ENCODE assay signal across 1 cellular context in the genomic region with DNA sequence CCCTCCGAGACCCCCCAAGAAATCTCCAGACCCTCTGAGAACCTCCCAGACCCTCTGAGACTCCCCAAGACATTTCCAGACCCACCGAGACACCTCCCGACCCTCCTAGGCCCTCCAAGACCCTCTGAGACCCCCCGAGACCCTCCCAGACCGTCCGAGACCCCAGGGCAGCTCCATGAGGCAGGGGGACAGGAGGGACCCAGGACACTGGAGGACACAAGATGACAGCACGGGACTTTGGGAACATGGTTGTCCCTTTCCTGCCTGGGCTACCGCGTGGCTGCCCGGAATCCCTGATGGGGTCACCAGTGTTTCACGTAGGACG.
TF ChIP-seq lines count a peak whose summit lies in the region.

No MANE protein-coding gene starts in this region.

TF ChIP-seq in IMR-90, 13 proteins besides CTCF, POLR2A, EP300 and RAD21 (continued from another document):
- TF ChIP-seq, protein P1, sequence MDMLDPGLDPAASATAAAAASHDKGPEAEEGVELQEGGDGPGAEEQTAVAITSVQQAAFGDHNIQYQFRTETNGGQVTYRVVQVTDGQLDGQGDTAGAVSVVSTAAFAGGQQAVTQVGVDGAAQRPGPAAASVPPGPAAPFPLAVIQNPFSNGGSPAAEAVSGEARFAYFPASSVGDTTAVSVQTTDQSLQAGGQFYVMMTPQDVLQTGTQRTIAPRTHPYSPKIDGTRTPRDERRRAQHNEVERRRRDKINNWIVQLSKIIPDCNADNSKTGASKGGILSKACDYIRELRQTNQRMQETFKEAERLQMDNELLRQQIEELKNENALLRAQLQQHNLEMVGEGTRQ (IDR thresholded peaks at IDR 0.05; ENCODE audit: low read depth, low read length) = no peak
- TF ChIP-seq MAFK (IDR thresholded peaks at IDR 0.05; ENCODE audit: low read depth, low read length) (no peak), FOS (IDR thresholded peaks at IDR 0.05; ENCODE audit: low read depth, low read length) (no peak)
- TF ChIP-seq, protein P2, sequence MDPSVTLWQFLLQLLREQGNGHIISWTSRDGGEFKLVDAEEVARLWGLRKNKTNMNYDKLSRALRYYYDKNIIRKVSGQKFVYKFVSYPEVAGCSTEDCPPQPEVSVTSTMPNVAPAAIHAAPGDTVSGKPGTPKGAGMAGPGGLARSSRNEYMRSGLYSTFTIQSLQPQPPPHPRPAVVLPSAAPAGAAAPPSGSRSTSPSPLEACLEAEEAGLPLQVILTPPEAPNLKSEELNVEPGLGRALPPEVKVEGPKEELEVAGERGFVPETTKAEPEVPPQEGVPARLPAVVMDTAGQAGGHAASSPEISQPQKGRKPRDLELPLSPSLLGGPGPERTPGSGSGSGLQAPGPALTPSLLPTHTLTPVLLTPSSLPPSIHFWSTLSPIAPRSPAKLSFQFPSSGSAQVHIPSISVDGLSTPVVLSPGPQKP (IDR thresholded peaks at IDR 0.05; ENCODE audit: borderline replicate concordance, low read depth, low read length) = no peak
